Comparison of ENCODE assay signal across 9 cellular contexts in genomic region chr12:55996201-55996714, GRCh38. TPM values are rescaled to one million over a fixed set of nuclear protein-coding genes. Genes with fewer than 3 reads are reported as not detected.
DNase-seq lines count a peak whose midpoint lies in the region; ATAC-seq and FAIRE-seq lines count a peak whose summit lies in the region.
"Had no signal": no experiment of that assay in that cellular context is flagged by ENCODE, and none has a peak within 500 bp of the region (broad histone marks: within the 10 kb centered on the region; RNA-seq: fewer than 3 reads in every experiment).

No MANE protein-coding gene starts in this region.

- no peak overlapping the region for H3K27ac ChIP-seq in SJSA1

- peak overlapping the region; percentile 46 for H3K4me3 ChIP-seq in SJSA1

- H3K9me3 Mint-ChIP-seq in activated naive CD4-positive, alpha-beta T cell treated with anti-CD3 and anti-CD28 coated beads, Interleukin-2, amount 50 U/mL, for 24 hours, result no peaks in the 10 kb centered on the region

- H3K4me1 ChIP-seq in SJSA1 (replicated peaks), result 0 out of 2 replicates have a peak, but pooled peaks cover 4% of the 10 kb centered on the region

- H3K4me1 Mint-ChIP-seq in activated naive CD4-positive, alpha-beta T cell treated with anti-CD3 and anti-CD28 coated beads, Interleukin-2, amount 50 U/mL, for 24 hours, result peaks cover 14% of the 10 kb centered on the region

- peaks cover 2% of the 10 kb centered on the region for H3K36me3 Mint-ChIP-seq in activated naive CD4-positive, alpha-beta T cell treated with anti-CD3 and anti-CD28 coated beads, Interleukin-2, amount 50 U/mL, for 24 hours

- peaks cover 26% of the 10 kb centered on the region for H3K36me3 ChIP-seq in SJSA1

- H3K27me3 ChIP-seq in SJSA1 (replicated peaks), result no peaks in the 10 kb centered on the region

- H3K27ac Mint-ChIP-seq in activated naive CD4-positive, alpha-beta T cell treated with anti-CD3 and anti-CD28 coated beads, Interleukin-2, amount 50 U/mL, for 24 hours, result no peak overlapping the region

- H3K4me3 Mint-ChIP-seq in activated naive CD4-positive, alpha-beta T cell treated with anti-CD3 and anti-CD28 coated beads, Interleukin-2, amount 50 U/mL, for 24 hours, result peak overlapping the region; percentile 39

- no peaks in the 10 kb centered on the region for H3K9me3 ChIP-seq in SJSA1 (replicated peaks)

- ATAC-seq in HG03521 (IDR thresholded peaks at IDR 0.05; ENCODE audit: unreplicated experiment), result no peak

- DNase-seq in DMS153 (lab: John Stamatoyannopoulos, UW) (peak; percentile 38), LoVo (ENCODE audit: low spot score) (peak; percentile 77), SJSA1 (ENCODE audit: low read depth in 1 of 2, low spot score in 2 of 2) (peak; percentile 53 to 66), germinal center (ENCODE audit: low spot score) (peak; percentile 73), occipital lobe (lab: John Stamatoyannopoulos, UW) (peak; percentile 24), urothelium cell line (ENCODE audit: low spot score) (peak; percentile 54)

- no peak for FAIRE-seq in urothelium cell line (lab: Jason Lieb, UNC)
- FAIRE-seq: colon had no signal

- H3K27me3 Mint-ChIP-seq in activated naive CD4-positive, alpha-beta T cell treated with anti-CD3 and anti-CD28 coated beads, Interleukin-2, amount 50 U/mL, for 24 hours, result peaks cover 6% of the 10 kb centered on the region

RNA-seq across cellular contexts. Expression of gene SUOX, which starts 0.8 kb away (rescaled TPM):
- total RNA-seq in SJSA1 (2014; rRNA removed; shearing (Covaris generic)), result 11.8 and 15.8 TPM in 2 replicates
- total RNA-seq in occipital lobe, result 8.3 TPM

RNA-seq across cellular contexts. Expression of gene RAB5B, which starts 22.4 kb away (rescaled TPM):
- 17.4 and 33.0 TPM in 2 replicates for total RNA-seq in SJSA1 (2014; rRNA removed; shearing (Covaris generic))
- 37.4 TPM for total RNA-seq in occipital lobe

RNA-seq across cellular contexts. Expression of gene IKZF4, which starts 24.6 kb away (rescaled TPM):
- total RNA-seq in SJSA1 (2014; rRNA removed; shearing (Covaris generic)), result 0.34 and 1.1 TPM in 2 replicates
- 5.5 TPM for total RNA-seq in occipital lobe

RNA-seq across cellular contexts. Expression of gene CDK2, which starts 29.6 kb away (rescaled TPM):
- total RNA-seq in SJSA1 (2014; rRNA removed; shearing (Covaris generic)), result 74.4 and 82.1 TPM in 2 replicates
- 6.7 TPM for total RNA-seq in occipital lobe

RNA-seq across cellular contexts. Expression of gene PMEL, which starts 30.4 kb away (rescaled TPM):
- 0.34 TPM in 1 of 2 replicates, not detected in the other for total RNA-seq in SJSA1 (2014; rRNA removed; shearing (Covaris generic))
- not detected for total RNA-seq in occipital lobe

Comparison
In these comparisons a context has a peak if more than half of its experiments do, and no peak if none do; other contexts are left out.
1. DNase-seq: peak in every context shown above with its lines; median percentile 77 in LoVo; 73 in germinal center; 60 in SJSA1; 54 in urothelium cell line; 38 in DMS153; 24 in occipital lobe.